Comparison of ENCODE assay signal across 1 cellular context in the genomic region with DNA sequence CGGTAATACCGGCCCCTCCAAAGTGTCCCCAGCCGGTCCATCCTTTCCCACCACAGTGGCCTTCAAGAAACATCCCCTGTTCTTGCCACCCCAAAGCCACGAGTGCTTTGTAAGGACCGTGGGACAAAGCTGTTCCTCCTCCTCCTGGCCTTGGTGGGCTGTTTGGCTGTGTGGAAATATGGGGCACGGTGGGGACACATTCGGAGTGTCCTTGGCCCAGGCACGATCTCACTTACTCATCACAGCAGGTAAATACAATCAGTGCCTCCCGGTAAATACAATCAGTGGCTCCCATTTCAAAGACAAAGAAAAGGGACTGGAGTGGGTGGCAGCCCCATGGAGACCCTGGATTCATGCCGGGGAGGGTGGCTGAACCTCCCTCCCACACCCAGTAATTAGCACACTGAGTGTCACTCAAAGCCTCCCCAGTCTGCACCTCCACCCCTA.
TF ChIP-seq lines count a peak whose summit lies in the region.

No MANE protein-coding gene starts in this region.

TF ChIP-seq in WTC11, 78 proteins besides CTCF, POLR2A, EP300 and RAD21 (continued from another document):
- TF ChIP-seq, protein P1, sequence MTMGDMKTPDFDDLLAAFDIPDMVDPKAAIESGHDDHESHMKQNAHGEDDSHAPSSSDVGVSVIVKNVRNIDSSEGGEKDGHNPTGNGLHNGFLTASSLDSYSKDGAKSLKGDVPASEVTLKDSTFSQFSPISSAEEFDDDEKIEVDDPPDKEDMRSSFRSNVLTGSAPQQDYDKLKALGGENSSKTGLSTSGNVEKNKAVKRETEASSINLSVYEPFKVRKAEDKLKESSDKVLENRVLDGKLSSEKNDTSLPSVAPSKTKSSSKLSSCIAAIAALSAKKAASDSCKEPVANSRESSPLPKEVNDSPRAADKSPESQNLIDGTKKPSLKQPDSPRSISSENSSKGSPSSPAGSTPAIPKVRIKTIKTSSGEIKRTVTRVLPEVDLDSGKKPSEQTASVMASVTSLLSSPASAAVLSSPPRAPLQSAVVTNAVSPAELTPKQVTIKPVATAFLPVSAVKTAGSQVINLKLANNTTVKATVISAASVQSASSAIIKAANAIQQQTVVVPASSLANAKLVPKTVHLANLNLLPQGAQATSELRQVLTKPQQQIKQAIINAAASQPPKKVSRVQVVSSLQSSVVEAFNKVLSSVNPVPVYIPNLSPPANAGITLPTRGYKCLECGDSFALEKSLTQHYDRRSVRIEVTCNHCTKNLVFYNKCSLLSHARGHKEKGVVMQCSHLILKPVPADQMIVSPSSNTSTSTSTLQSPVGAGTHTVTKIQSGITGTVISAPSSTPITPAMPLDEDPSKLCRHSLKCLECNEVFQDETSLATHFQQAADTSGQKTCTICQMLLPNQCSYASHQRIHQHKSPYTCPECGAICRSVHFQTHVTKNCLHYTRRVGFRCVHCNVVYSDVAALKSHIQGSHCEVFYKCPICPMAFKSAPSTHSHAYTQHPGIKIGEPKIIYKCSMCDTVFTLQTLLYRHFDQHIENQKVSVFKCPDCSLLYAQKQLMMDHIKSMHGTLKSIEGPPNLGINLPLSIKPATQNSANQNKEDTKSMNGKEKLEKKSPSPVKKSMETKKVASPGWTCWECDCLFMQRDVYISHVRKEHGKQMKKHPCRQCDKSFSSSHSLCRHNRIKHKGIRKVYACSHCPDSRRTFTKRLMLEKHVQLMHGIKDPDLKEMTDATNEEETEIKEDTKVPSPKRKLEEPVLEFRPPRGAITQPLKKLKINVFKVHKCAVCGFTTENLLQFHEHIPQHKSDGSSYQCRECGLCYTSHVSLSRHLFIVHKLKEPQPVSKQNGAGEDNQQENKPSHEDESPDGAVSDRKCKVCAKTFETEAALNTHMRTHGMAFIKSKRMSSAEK (CRISPR knock-in tag; IDR thresholded peaks at IDR 0.05; ENCODE audit: borderline replicate concordance): no peak
- TF ChIP-seq, protein P2, sequence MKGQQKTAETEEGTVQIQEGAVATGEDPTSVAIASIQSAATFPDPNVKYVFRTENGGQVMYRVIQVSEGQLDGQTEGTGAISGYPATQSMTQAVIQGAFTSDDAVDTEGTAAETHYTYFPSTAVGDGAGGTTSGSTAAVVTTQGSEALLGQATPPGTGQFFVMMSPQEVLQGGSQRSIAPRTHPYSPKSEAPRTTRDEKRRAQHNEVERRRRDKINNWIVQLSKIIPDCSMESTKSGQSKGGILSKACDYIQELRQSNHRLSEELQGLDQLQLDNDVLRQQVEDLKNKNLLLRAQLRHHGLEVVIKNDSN (CRISPR knock-in tag; IDR thresholded peaks at IDR 0.05): no peak
- TF ChIP-seq ZBTB21 (CRISPR knock-in tag; IDR thresholded peaks at IDR 0.05; ENCODE audit: borderline replicate concordance) (no peak), SP1 (CRISPR knock-in tag; conservative IDR thresholded peaks at IDR 0.05) (no peak), TP53 (CRISPR knock-in tag; IDR thresholded peaks at IDR 0.05) (no peak), PRRX2 (CRISPR knock-in tag; IDR thresholded peaks at IDR 0.05) (no peak), SMAD3 (CRISPR knock-in tag; IDR thresholded peaks at IDR 0.05; ENCODE audit: borderline replicate concordance) (no peak)
- TF ChIP-seq, protein P3, sequence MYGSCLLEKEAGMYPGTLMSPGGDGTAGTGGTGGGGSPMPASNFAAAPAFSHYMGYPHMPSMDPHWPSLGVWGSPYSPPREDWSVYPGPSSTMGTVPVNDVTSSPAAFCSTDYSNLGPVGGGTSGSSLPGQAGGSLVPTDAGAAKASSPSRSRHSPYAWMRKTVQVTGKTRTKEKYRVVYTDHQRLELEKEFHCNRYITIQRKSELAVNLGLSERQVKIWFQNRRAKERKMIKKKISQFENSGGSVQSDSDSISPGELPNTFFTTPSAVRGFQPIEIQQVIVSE (CRISPR knock-in tag; IDR thresholded peaks at IDR 0.05; ENCODE audit: borderline replicate concordance): no peak
- TF ChIP-seq, protein P4, sequence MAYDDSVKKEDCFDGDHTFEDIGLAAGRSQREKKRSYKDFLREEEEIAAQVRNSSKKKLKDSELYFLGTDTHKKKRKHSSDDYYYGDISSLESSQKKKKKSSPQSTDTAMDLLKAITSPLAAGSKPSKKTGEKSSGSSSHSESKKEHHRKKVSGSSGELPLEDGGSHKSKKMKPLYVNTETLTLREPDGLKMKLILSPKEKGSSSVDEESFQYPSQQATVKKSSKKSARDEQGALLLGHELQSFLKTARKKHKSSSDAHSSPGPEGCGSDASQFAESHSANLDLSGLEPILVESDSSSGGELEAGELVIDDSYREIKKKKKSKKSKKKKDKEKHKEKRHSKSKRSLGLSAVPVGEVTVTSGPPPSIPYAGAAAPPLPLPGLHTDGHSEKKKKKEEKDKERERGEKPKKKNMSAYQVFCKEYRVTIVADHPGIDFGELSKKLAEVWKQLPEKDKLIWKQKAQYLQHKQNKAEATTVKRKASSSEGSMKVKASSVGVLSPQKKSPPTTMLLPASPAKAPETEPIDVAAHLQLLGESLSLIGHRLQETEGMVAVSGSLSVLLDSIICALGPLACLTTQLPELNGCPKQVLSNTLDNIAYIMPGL (CRISPR knock-in tag; IDR thresholded peaks at IDR 0.05): no peak
- TF ChIP-seq, protein P5, sequence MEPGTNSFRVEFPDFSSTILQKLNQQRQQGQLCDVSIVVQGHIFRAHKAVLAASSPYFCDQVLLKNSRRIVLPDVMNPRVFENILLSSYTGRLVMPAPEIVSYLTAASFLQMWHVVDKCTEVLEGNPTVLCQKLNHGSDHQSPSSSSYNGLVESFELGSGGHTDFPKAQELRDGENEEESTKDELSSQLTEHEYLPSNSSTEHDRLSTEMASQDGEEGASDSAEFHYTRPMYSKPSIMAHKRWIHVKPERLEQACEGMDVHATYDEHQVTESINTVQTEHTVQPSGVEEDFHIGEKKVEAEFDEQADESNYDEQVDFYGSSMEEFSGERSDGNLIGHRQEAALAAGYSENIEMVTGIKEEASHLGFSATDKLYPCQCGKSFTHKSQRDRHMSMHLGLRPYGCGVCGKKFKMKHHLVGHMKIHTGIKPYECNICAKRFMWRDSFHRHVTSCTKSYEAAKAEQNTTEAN (CRISPR knock-in tag; IDR thresholded peaks at IDR 0.05): no peak
- TF ChIP-seq, protein P6, sequence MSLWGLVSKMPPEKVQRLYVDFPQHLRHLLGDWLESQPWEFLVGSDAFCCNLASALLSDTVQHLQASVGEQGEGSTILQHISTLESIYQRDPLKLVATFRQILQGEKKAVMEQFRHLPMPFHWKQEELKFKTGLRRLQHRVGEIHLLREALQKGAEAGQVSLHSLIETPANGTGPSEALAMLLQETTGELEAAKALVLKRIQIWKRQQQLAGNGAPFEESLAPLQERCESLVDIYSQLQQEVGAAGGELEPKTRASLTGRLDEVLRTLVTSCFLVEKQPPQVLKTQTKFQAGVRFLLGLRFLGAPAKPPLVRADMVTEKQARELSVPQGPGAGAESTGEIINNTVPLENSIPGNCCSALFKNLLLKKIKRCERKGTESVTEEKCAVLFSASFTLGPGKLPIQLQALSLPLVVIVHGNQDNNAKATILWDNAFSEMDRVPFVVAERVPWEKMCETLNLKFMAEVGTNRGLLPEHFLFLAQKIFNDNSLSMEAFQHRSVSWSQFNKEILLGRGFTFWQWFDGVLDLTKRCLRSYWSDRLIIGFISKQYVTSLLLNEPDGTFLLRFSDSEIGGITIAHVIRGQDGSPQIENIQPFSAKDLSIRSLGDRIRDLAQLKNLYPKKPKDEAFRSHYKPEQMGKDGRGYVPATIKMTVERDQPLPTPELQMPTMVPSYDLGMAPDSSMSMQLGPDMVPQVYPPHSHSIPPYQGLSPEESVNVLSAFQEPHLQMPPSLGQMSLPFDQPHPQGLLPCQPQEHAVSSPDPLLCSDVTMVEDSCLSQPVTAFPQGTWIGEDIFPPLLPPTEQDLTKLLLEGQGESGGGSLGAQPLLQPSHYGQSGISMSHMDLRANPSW (CRISPR knock-in tag; conservative IDR thresholded peaks at IDR 0.05; ENCODE audit: low read depth): no peak
- TF ChIP-seq, protein P7, sequence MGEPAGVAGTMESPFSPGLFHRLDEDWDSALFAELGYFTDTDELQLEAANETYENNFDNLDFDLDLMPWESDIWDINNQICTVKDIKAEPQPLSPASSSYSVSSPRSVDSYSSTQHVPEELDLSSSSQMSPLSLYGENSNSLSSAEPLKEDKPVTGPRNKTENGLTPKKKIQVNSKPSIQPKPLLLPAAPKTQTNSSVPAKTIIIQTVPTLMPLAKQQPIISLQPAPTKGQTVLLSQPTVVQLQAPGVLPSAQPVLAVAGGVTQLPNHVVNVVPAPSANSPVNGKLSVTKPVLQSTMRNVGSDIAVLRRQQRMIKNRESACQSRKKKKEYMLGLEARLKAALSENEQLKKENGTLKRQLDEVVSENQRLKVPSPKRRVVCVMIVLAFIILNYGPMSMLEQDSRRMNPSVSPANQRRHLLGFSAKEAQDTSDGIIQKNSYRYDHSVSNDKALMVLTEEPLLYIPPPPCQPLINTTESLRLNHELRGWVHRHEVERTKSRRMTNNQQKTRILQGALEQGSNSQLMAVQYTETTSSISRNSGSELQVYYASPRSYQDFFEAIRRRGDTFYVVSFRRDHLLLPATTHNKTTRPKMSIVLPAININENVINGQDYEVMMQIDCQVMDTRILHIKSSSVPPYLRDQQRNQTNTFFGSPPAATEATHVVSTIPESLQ (CRISPR knock-in tag; IDR thresholded peaks at IDR 0.05): no peak
- TF ChIP-seq, protein P8, sequence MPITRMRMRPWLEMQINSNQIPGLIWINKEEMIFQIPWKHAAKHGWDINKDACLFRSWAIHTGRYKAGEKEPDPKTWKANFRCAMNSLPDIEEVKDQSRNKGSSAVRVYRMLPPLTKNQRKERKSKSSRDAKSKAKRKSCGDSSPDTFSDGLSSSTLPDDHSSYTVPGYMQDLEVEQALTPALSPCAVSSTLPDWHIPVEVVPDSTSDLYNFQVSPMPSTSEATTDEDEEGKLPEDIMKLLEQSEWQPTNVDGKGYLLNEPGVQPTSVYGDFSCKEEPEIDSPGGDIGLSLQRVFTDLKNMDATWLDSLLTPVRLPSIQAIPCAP (CRISPR knock-in tag; IDR thresholded peaks at IDR 0.05): no peak
- TF ChIP-seq, protein P9, sequence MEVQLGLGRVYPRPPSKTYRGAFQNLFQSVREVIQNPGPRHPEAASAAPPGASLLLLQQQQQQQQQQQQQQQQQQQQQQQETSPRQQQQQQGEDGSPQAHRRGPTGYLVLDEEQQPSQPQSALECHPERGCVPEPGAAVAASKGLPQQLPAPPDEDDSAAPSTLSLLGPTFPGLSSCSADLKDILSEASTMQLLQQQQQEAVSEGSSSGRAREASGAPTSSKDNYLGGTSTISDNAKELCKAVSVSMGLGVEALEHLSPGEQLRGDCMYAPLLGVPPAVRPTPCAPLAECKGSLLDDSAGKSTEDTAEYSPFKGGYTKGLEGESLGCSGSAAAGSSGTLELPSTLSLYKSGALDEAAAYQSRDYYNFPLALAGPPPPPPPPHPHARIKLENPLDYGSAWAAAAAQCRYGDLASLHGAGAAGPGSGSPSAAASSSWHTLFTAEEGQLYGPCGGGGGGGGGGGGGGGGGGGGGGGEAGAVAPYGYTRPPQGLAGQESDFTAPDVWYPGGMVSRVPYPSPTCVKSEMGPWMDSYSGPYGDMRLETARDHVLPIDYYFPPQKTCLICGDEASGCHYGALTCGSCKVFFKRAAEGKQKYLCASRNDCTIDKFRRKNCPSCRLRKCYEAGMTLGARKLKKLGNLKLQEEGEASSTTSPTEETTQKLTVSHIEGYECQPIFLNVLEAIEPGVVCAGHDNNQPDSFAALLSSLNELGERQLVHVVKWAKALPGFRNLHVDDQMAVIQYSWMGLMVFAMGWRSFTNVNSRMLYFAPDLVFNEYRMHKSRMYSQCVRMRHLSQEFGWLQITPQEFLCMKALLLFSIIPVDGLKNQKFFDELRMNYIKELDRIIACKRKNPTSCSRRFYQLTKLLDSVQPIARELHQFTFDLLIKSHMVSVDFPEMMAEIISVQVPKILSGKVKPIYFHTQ (CRISPR knock-in tag; IDR thresholded peaks at IDR 0.05): no peak
